ENCODE assay signal across 17 cellular contexts in the genomic region with DNA sequence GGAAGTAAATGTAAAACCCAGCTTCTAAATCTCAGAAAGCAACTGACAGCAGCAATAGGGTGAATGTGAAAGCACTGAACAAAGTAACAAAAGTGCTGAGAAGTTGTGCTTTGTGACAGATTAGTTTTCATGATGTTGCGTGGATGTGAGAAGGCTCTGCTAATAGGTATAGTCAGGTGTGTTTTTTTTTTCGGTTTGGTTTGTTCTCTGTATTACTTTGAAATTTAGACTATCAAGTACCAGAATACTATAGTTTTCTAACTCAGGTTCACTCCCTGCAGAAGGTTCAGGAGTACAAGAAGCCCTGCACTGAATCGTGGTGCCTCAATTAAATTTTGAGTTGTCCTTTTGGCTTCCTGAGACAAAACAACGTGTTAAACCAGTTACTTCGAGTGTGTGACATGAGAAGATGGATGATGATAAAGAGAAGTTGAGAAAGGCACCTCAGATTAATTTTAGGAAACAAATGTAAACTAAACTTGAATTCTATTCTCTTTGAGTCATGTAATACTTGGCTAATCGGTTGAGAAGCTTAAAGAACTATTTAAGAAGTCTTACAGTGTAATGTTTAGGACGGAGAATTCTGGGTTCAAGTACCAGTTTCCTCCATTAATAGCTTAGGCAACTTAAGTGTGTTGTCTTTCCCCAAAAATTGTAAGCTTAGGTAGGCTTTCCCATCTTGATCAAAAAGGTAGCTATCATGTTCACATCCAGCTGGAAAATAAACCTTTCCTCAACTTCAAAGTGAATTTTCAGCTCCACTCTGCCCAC. TPM values are rescaled to one million over a fixed set of nuclear protein-coding genes. Genes with fewer than 3 reads are reported as not detected.
A peak's percentile ranks its signal among the peaks of the same experiment; 100 is the strongest.
DNase-seq lines count a peak whose midpoint lies in the region; ATAC-seq, FAIRE-seq and TF ChIP-seq lines count a peak whose summit lies in the region.
"Had no signal": no experiment of that assay in that cellular context is flagged by ENCODE, and none has a peak within 500 bp of the region (broad histone marks: within the 10 kb centered on the region; RNA-seq: fewer than 3 reads in every experiment).

No MANE protein-coding gene starts in this region.

- no peak for DNase-seq in stimulated activated naive CD8-positive, alpha-beta T cell treated with anti-CD3 and anti-CD28 coated beads, Interleukin-15, Interleukin-2, amounts not matched to agents 100 U/mL and 50 U/mL, for 24 hours
- DNase-seq in GM12878 (ENCODE audit: low read depth, low spot score): no peak
- DNase-seq in type B pancreatic cell (ENCODE audit: extremely low spot score, unreplicated experiment): no peak
- DNase-seq in head of caudate nucleus: no peak
- no peak for DNase-seq in AML-193 (lab: John Stamatoyannopoulos, UW)
- DNase-seq in anterior cingulate cortex (lab: John Stamatoyannopoulos, UW): no peak
- DNase-seq: activated CD4-positive, alpha-beta T cell treated with anti-CD3 and anti-CD28 coated beads, Interleukin-2, amount 50 U/mL, for 48 hours; left colon; MM.1S; NCI-H774; retina; Right ventricle myocardium superior had no signal

- H3K27ac ChIP-seq in HUES48 (ENCODE audit: low read depth, low read length) (peak overlapping the region; percentile 17), GM12878 (ENCODE audit: control insufficient read depth, insufficient read depth) (no peak overlapping the region)

- TF ChIP-seq RAD21 in GM12878 (IDR thresholded peaks at IDR 0.05; ENCODE audit: insufficient read depth, low read depth, low read length): no peak

- no peak overlapping the region for H2AFZ ChIP-seq in GM12878 (ENCODE audit: control insufficient read depth, low read depth, low read length)

- H3K4me3 Mint-ChIP-seq in stimulated activated naive CD8-positive, alpha-beta T cell treated with anti-CD3 and anti-CD28 coated beads, Interleukin-15, Interleukin-2, amounts not matched to agents 100 ng/mL and 50 ng/mL, for 24 hours: no peak overlapping the region
- no peak overlapping the region for H3K4me3 Mint-ChIP-seq in type B pancreatic cell
- H3K4me3 Mint-ChIP-seq: CD14-positive monocyte had no signal

- POLR2A ChIA-PET in GM12878 (lab: Charles Lee): interaction anchor here (0.6 to 2.0 kb wide), 2 partner anchors 13 to 45 kb away, joined by 3 to 8 read pairs; no protein-coding TSS in a partner anchor

- H3K9ac ChIP-seq in HUES48 (ENCODE audit: low read depth, low read length) (no peak overlapping the region), GM12878 (ENCODE audit: control insufficient read depth, insufficient read depth, low read length) (no peak overlapping the region)

- no peaks in the 10 kb centered on the region for H3K9me3 Mint-ChIP-seq in stimulated activated naive CD8-positive, alpha-beta T cell treated with anti-CD3 and anti-CD28 coated beads, Interleukin-15, Interleukin-2, amounts not matched to agents 100 ng/mL and 50 ng/mL, for 24 hours
- no peaks in the 10 kb centered on the region for H3K9me3 Mint-ChIP-seq in type B pancreatic cell
- H3K9me3 Mint-ChIP-seq: CD14-positive monocyte had no signal

- in situ Hi-C loops in GM12878 (cut with MboI): no loop called here

- SMC1A ChIA-PET in GM12878 (lab: Charles Lee; ENCODE audit: uncharacterized antibody, unreplicated experiment): interaction anchor here (0.6 to 3.4 kb wide), 6 partner anchors 9 to 364 kb away, joined by 3 to 18 read pairs (median 4); no protein-coding TSS in a partner anchor

- H3K4me1 ChIP-seq in HUES48 (ENCODE audit: control insufficient read depth, insufficient read depth, low read length) (no peaks in the 10 kb centered on the region), GM12878 (ENCODE audit: control insufficient read depth, insufficient read depth, low read length) (no peaks in the 10 kb centered on the region)

- peaks cover 35% of the 10 kb centered on the region for H3K4me1 Mint-ChIP-seq in stimulated activated naive CD8-positive, alpha-beta T cell treated with anti-CD3 and anti-CD28 coated beads, Interleukin-15, Interleukin-2, amounts not matched to agents 100 ng/mL and 50 ng/mL, for 24 hours (ENCODE audit: low read depth)
- peaks cover 39% of the 10 kb centered on the region for H3K4me1 Mint-ChIP-seq in type B pancreatic cell (ENCODE audit: unreplicated experiment)

- no peaks in the 10 kb centered on the region for H3K27me3 ChIP-seq in HUES48 (ENCODE audit: control insufficient read depth, insufficient read depth, low read length)
- H3K27me3 ChIP-seq in GM12878 (replicated peaks in 1 of 2; ENCODE audit: control insufficient read depth in 2 of 2, insufficient read depth in 2 of 2, low read length in 1 of 2): no peaks in the 10 kb centered on the region

- no peak overlapping the region for H3K4me2 ChIP-seq in GM12878 (ENCODE audit: control insufficient read depth, insufficient read depth)

- H3K79me2 ChIP-seq in GM12878 (ENCODE audit: control insufficient read depth, insufficient read depth, low read length): peaks cover 11% of the 10 kb centered on the region

- H3K4me3 ChIP-seq in HUES48 (ENCODE audit: low read depth, low read length) (no peak overlapping the region), GM12878 (no peak overlapping the region)

- H3K36me3 ChIP-seq in HUES48 (ENCODE audit: control insufficient read depth, insufficient read depth, low read length): peaks cover 51% of the 10 kb centered on the region
- H3K36me3 ChIP-seq in GM12878 (ENCODE audit: control insufficient read depth in 2 of 2, insufficient read depth in 2 of 2, low read length in 1 of 2): peaks cover 1 to 30% of the 10 kb centered on the region in 2 experiments; a peak in 2 of 4 replicates

- peak overlapping the region; percentile 32 for H3K27ac Mint-ChIP-seq in stimulated activated naive CD8-positive, alpha-beta T cell treated with anti-CD3 and anti-CD28 coated beads, Interleukin-15, Interleukin-2, amounts not matched to agents 100 ng/mL and 50 ng/mL, for 24 hours
- peak overlapping the region; percentile 16 for H3K27ac Mint-ChIP-seq in type B pancreatic cell

- TF ChIP-seq POLR2A in GM12878 (IDR thresholded peaks at IDR 0.05; ENCODE audit: low read depth, low read length): no peak

- TF ChIP-seq CTCF in GM12878 (IDR thresholded peaks at IDR 0.05 in 2 of 3, conservative IDR thresholded peaks at IDR 0.05 in 1 of 3; ENCODE audit: control insufficient read depth in 2 of 3, extremely low read depth in 1 of 3, insufficient read depth in 1 of 3, low read depth in 3 of 3, low read length in 3 of 3) (no peak), type B pancreatic cell (conservative IDR thresholded peaks at IDR 0.05) (no peak)

- CTCF ChIA-PET in GM12878 (lab: Yijun Ruan, JAX): interaction anchor here (3.0 to 4.6 kb wide), 3 partner anchors 8 to 44 kb away, joined by 14 to 35 read pairs (median 17); no protein-coding TSS in a partner anchor

- no peaks in the 10 kb centered on the region for H3K27me3 Mint-ChIP-seq in stimulated activated naive CD8-positive, alpha-beta T cell treated with anti-CD3 and anti-CD28 coated beads, Interleukin-15, Interleukin-2, amounts not matched to agents 100 ng/mL and 50 ng/mL, for 24 hours
- H3K27me3 Mint-ChIP-seq in type B pancreatic cell: no peaks in the 10 kb centered on the region

- no TSS peak for BruUV-seq in GM12878 (replicated peaks; lab: Mats Ljungman, UMichigan)

- ATAC-seq in stimulated activated naive CD8-positive, alpha-beta T cell treated with anti-CD3 and anti-CD28 coated beads, Interleukin-15, Interleukin-2, amounts not matched to agents 100 U/mL and 50 U/mL, for 24 hours: no peak
- no peak for ATAC-seq in GM12878

- RAD21 ChIA-PET in GM12878 (lab: Charles Lee; ENCODE audit: unreplicated experiment): interaction anchor here (0.5 to 2.2 kb wide), 4 partner anchors 9 to 300 kb away, joined by 3 to 8 read pairs (median 3); no protein-coding TSS in a partner anchor

- peaks cover 58% of the 10 kb centered on the region for H3K36me3 Mint-ChIP-seq in stimulated activated naive CD8-positive, alpha-beta T cell treated with anti-CD3 and anti-CD28 coated beads, Interleukin-15, Interleukin-2, amounts not matched to agents 100 ng/mL and 50 ng/mL, for 24 hours (ENCODE audit: low read depth)
- H3K36me3 Mint-ChIP-seq in type B pancreatic cell: peaks cover 39% of the 10 kb centered on the region

- TF ChIP-seq EP300 in GM12878 (IDR thresholded peaks at IDR 0.05; ENCODE audit: borderline replicate concordance in 1 of 2, control insufficient read depth in 1 of 2, low read depth in 2 of 2, low read length in 2 of 2): no peak

- 33% methylated on average over 7 of the region's 7 CpGs for WGBS in GM12878 (ENCODE audit: insufficient coverage, insufficient replicate concordance, low lambda C conversion rate, missing lambda C conversion rate)

- H3K9me3 ChIP-seq in HUES48 (ENCODE audit: control insufficient read depth, insufficient read depth, low read length): no peaks in the 10 kb centered on the region
- no peaks in the 10 kb centered on the region for H3K9me3 ChIP-seq in GM12878 (replicated peaks; ENCODE audit: control insufficient read depth, insufficient read depth, low read length)

- H4K20me1 ChIP-seq in GM12878 (ENCODE audit: control insufficient read depth, insufficient read depth): no peaks in the 10 kb centered on the region

- FAIRE-seq in GM12878 (lab: Jason Lieb, UNC): no peak
- FAIRE-seq: GM19239 had no signal

- intact Hi-C loops in GM12878 (cut with micrococcal nuclease; ENCODE audit: unreplicated experiment): no loop called here
- intact Hi-C loops in head of caudate nucleus (cut with DNase I): no loop called here

RNA-seq across cellular contexts. Expression of gene MIR17HG, which starts 10.3 kb away (rescaled TPM):
- 157 and 159 TPM in 2 replicates for total RNA-seq in GM12878 (2013; cell fraction: nucleolus; rRNA removed)
- total RNA-seq in GM12878 (2014; rRNA removed): 34.8 and 44.1 TPM in 2 replicates
- 37.7 and 39.9 TPM in 2 replicates for total RNA-seq in GM12878 (2014; rRNA removed; fragmentation: Illumina TruSeq; extraction: Trizol)
- total RNA-seq in GM12878 (2021): 21.2 and 23.5 TPM in 2 replicates
- 6.4 TPM for polyA plus RNA-seq in GM12878 (2011; ENCODE audit: low read depth)
- 16.6 and 29.5 TPM in 2 replicates for polyA plus RNA-seq in GM12878 (2011; rRNA removed)
- polyA plus RNA-seq in GM12878 (2011; cell fraction: cytosol; rRNA removed): 3.0 and 3.6 TPM in 2 replicates
- polyA plus RNA-seq in GM12878 (2011; cell fraction: nucleus; rRNA removed): 20.1 and 26.2 TPM in 2 replicates
- polyA plus RNA-seq in GM12878 (2012): 8.0 and 13.4 TPM in 2 replicates
- 11.9 and 16.6 TPM in 2 replicates for polyA plus RNA-seq in GM12878 (2014; fragmentation: Illumina TruSeq; extraction: Trizol)
- polyA plus RNA-seq in GM12878 (2014; fragmentation: Nextera tagmentation; extraction: Ambion mirVana): 10 to 100 TPM; 11.6 to 13.6 TPM
- polyA plus RNA-seq in GM12878 (2014; rRNA removed): 16.4 and 19.4 TPM in 2 replicates
- 1 to 10 TPM; 4.4 to 5.1 TPM for polyA plus RNA-seq in GM12878 (2016; fragmentation: Nextera tagmentation; extraction: Ambion mirVana)
- 27.6 and 40.8 TPM in 2 replicates for polyA minus RNA-seq in GM12878 (2011; rRNA and poly(A)+ RNA removed)
- polyA minus RNA-seq in GM12878 (2011; cell fraction: cytosol; rRNA and poly(A)+ RNA removed): 3.7 and 3.9 TPM in 2 replicates
- polyA minus RNA-seq in GM12878 (2011; cell fraction: nucleus; rRNA and poly(A)+ RNA removed): 124 and 145 TPM in 2 replicates
- 5.3 and 21.8 TPM in 2 replicates for total RNA-seq in type B pancreatic cell (ENCODE audit: low replicate concordance)

RNA-seq across cellular contexts. Expression of gene GPC5, which starts 40.6 kb away (rescaled TPM):
- total RNA-seq in GM12878 (2013; cell fraction: nucleolus; rRNA removed): 54.8 and 55.7 TPM in 2 replicates
- total RNA-seq in GM12878 (2014; rRNA removed) (0.45 and 1.0 TPM in 2 replicates), GM12878 (2014; rRNA removed; fragmentation: Illumina TruSeq; extraction: Trizol) (0.13 and 0.60 TPM in 2 replicates), GM12878 (2021) (0.32 and 0.44 TPM in 2 replicates), type B pancreatic cell (ENCODE audit: low replicate concordance) (2.8 and 4.2 TPM in 2 replicates)
- polyA plus RNA-seq in GM12878 (2011; ENCODE audit: low read depth): 0.80 TPM
- polyA plus RNA-seq in GM12878 (2011; rRNA removed) (0.49 and 0.87 TPM in 2 replicates), GM12878 (2014; fragmentation: Illumina TruSeq; extraction: Trizol) (0.43 and 0.47 TPM in 2 replicates), GM12878 (2014; fragmentation: Nextera tagmentation; extraction: Ambion mirVana) (under 1 TPM in 1 of 2 experiments, not detected in 1; 0.05 TPM), GM12878 (2014; rRNA removed) (0.19 and 0.41 TPM in 2 replicates), GM12878 (2016; fragmentation: Nextera tagmentation; extraction: Ambion mirVana) (under 1 TPM; 0.39 to 0.47 TPM)
- 0.78 and 0.87 TPM in 2 replicates for polyA plus RNA-seq in GM12878 (2011; cell fraction: cytosol; rRNA removed)
- 1.1 and 2.2 TPM in 2 replicates for polyA plus RNA-seq in GM12878 (2011; cell fraction: nucleus; rRNA removed)
- 0.95 and 1.6 TPM in 2 replicates for polyA plus RNA-seq in GM12878 (2012)
- 5.3 and 7.9 TPM in 2 replicates for polyA minus RNA-seq in GM12878 (2011; rRNA and poly(A)+ RNA removed)
- not detected in 2 replicates for polyA minus RNA-seq in GM12878 (2011; cell fraction: cytosol; rRNA and poly(A)+ RNA removed)
- polyA minus RNA-seq in GM12878 (2011; cell fraction: nucleus; rRNA and poly(A)+ RNA removed): 6.9 and 9.1 TPM in 2 replicates
- total RNA-seq: T-helper 2 cell treated with Interferon-gamma antibody and Interleukin-4, amounts not matched to agents 100 ng/mL and 5 ng/mL, for 36 hours had no signal
- polyA plus RNA-seq: CD14-positive monocyte had no signal
